ENCODE assay signal across 8 cellular contexts in the genomic region with DNA sequence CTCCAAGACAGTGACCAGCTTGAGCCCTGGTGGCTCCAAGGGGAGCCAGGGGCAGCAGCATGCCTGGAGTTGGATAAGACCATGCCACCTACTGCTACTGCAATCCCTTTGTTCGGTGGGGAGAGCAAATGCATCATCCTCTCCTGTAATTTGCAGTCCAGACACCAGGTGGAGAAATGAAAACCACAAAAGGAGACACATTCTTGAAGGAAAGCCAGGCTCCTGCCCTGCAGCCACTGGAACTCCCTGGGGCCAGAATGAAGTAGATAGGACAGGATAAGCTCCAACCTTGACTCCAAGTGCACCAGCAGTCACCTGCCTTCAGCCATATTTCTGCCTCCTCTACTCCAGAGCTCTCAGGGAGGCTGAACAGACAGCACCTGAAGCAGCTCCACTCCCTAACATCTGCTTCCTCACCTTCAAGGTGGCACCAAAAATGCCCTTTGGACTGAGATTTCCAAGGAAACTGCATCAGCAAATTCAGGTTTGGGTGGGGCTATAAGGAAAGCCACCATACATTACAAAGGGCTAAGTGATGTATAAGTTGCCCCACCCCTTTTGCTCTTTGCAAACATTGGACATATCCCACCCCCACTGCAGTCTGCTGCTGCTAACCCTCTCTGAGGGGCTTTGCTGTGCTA.
DNase-seq lines count a peak whose midpoint lies in the region; ATAC-seq and TF ChIP-seq lines count a peak whose summit lies in the region.

No MANE protein-coding gene starts in this region.

- no peak overlapping the region for H3K4me3 ChIP-seq in CD4-positive, CD25-positive, alpha-beta regulatory T cell (ENCODE audit: low read depth, low read length)
- no peak overlapping the region for H3K4me3 ChIP-seq in OCI-LY1 (ENCODE audit: low read depth, low read length, poor library complexity, severe bottlenecking)

- no peaks in the 10 kb centered on the region for H3K9me3 Mint-ChIP-seq in CD4-positive, CD25-positive, alpha-beta regulatory T cell

- H3F3A ChIP-seq in OCI-LY1 (ENCODE audit: insufficient read depth, low read length), result no peaks in the 10 kb centered on the region

- ATAC-seq in CD4-positive, CD25-positive, alpha-beta regulatory T cell (ENCODE audit: low read depth in 2 of 2), result peak; percentile 65 to 70
- ATAC-seq in GM21529 (IDR thresholded peaks at IDR 0.05; ENCODE audit: unreplicated experiment), result peak; percentile 71
- ATAC-seq in left ventricle myocardium superior, result peak; percentile 54
- ATAC-seq in GM18907 (IDR thresholded peaks at IDR 0.05; ENCODE audit: unreplicated experiment), result no peak

- no peaks in the 10 kb centered on the region for H3K27me3 Mint-ChIP-seq in CD4-positive, CD25-positive, alpha-beta regulatory T cell

- H3K79me2 ChIP-seq in OCI-LY1 (ENCODE audit: insufficient read depth, low read length), result no peaks in the 10 kb centered on the region

- H4K20me1 ChIP-seq in OCI-LY1 (ENCODE audit: insufficient read depth, low read length), result no peaks in the 10 kb centered on the region

- no peaks in the 10 kb centered on the region for H3K36me3 ChIP-seq in CD4-positive, CD25-positive, alpha-beta regulatory T cell (ENCODE audit: control insufficient read depth, insufficient read depth, low read length)
- H3K36me3 ChIP-seq in OCI-LY1 (ENCODE audit: insufficient read depth, low read length), result no peaks in the 10 kb centered on the region

- H3K9me3 ChIP-seq in CD4-positive, CD25-positive, alpha-beta regulatory T cell (ENCODE audit: control insufficient read depth in 2 of 2, low read length in 2 of 2), result no peaks in the 10 kb centered on the region
- no peaks in the 10 kb centered on the region for H3K9me3 ChIP-seq in OCI-LY1 (ENCODE audit: low read length)

- no peak overlapping the region for H3K27ac ChIP-seq in CD4-positive, CD25-positive, alpha-beta regulatory T cell (ENCODE audit: insufficient read depth, low read length, poor library complexity, severe bottlenecking)
- no peak overlapping the region for H3K27ac ChIP-seq in OCI-LY1 (ENCODE audit: low read depth, low read length, poor library complexity, severe bottlenecking)

- no peaks in the 10 kb centered on the region for H3K9me2 ChIP-seq in OCI-LY1 (ENCODE audit: low read depth, low read length)

- H3K27ac Mint-ChIP-seq in CD4-positive, CD25-positive, alpha-beta regulatory T cell, result peak overlapping the region in 2 of 3 donors; percentile 75 to 82

- DNase-seq in CD4-positive, CD25-positive, alpha-beta regulatory T cell, result peak; percentile 28 to 77 (median 59)
- DNase-seq in activated effector memory CD4-positive, alpha-beta T cell treated with Interleukin-2 at 50 U/mL for 16 hours, result peak; percentile 27
- DNase-seq in left ventricle myocardium superior, result no peak
- peak; percentile 48 for DNase-seq in stimulated activated CD4-positive, alpha-beta T cell treated with anti-CD3 and anti-CD28 coated beads, Interleukin-15, amount 100 ng/mL, for 24 hours
- no peak for DNase-seq in GF-D8 (lab: John Stamatoyannopoulos, UW)

- TF ChIP-seq CTCF in OCI-LY1 (IDR thresholded peaks at IDR 0.05; ENCODE audit: low read length), result peak; percentile 61; the same call in 1 of the 2 replicates

- peaks cover 20% of the 10 kb centered on the region for H3K4me1 ChIP-seq in CD4-positive, CD25-positive, alpha-beta regulatory T cell (ENCODE audit: control insufficient read depth, insufficient read depth, low read length, poor library complexity, severe bottlenecking)
- H3K4me1 ChIP-seq in OCI-LY1 (ENCODE audit: insufficient read depth, low read length, severe bottlenecking), result peaks cover 20% of the 10 kb centered on the region

- intact Hi-C loops in left ventricle myocardium superior (cut with micrococcal nuclease), result no loop called here

- H3K4me1 Mint-ChIP-seq in CD4-positive, CD25-positive, alpha-beta regulatory T cell, result peaks cover 14 to 40% (median 30%) of the 10 kb centered on the region in 4 donors

- peak overlapping the region in 2 of 4 donors; percentile 7 to 9 for H3K4me3 Mint-ChIP-seq in CD4-positive, CD25-positive, alpha-beta regulatory T cell

- no peaks in the 10 kb centered on the region for H3K27me3 ChIP-seq in CD4-positive, CD25-positive, alpha-beta regulatory T cell (ENCODE audit: control insufficient read depth, insufficient read depth, low read length)
- H3K27me3 ChIP-seq in OCI-LY1 (ENCODE audit: insufficient read depth, low read length), result no peaks in the 10 kb centered on the region

- no peak overlapping the region for H3K4me2 ChIP-seq in OCI-LY1 (ENCODE audit: low read length)

- no peak overlapping the region for H3K9ac ChIP-seq in OCI-LY1 (ENCODE audit: low read length)

- no peak overlapping the region for H2AFZ ChIP-seq in OCI-LY1 (ENCODE audit: low read length)

- no peaks in the 10 kb centered on the region for H3K36me3 Mint-ChIP-seq in CD4-positive, CD25-positive, alpha-beta regulatory T cell

Comparison
In these comparisons a context has a peak if more than half of its experiments do, and no peak if none do; other contexts are left out.
1. DNase-seq: peak in CD4-positive, CD25-positive, alpha-beta regulatory T cell (3 of 3), activated effector memory CD4-positive, alpha-beta T cell treated with Interleukin-2 at 50 U/mL for 16 hours (single experiment) and stimulated activated CD4-positive, alpha-beta T cell treated with anti-CD3 and anti-CD28 coated beads, Interleukin-15, amount 100 ng/mL, for 24 hours (single experiment); none in left ventricle myocardium superior (single experiment) and GF-D8 (single experiment).